8 cellular contexts compared by ENCODE assay signal in genomic region chr11:58579192-58580129, GRCh38. TPM values are rescaled to one million over a fixed set of nuclear protein-coding genes. Genes with fewer than 3 reads are reported as not detected.
DNase-seq lines count a peak whose midpoint lies in the region; ATAC-seq and TF ChIP-seq lines count a peak whose summit lies in the region.

No MANE protein-coding gene starts in this region.

- H3K4me3 ChIP-seq in HUES6 (ENCODE audit: low read depth, low read length) (peak overlapping the region; percentile 99), NT2/D1 (ENCODE audit: insufficient read length, low read depth) (peak overlapping the region; percentile 90)

- peaks cover 2% of the 10 kb centered on the region for H3K9me3 Mint-ChIP-seq in Calu3 (ENCODE audit: low read depth, unreplicated experiment)
- no peaks in the 10 kb centered on the region for H3K9me3 Mint-ChIP-seq in endothelial cell (ENCODE audit: unreplicated experiment)

- H3K4me1 ChIP-seq in HUES6 (ENCODE audit: control insufficient read depth, insufficient read depth, low read length) (peaks cover 15% of the 10 kb centered on the region), NT2/D1 (ENCODE audit: insufficient read depth, insufficient read length) (no peaks in the 10 kb centered on the region)

- DNase-seq in Calu3 (peak; percentile 92), NT2/D1 (ENCODE audit: low read depth, low spot score) (peak; percentile 80), endothelial cell (ENCODE audit: low spot score) (peak; percentile 91), midbrain (lab: John Stamatoyannopoulos, UW) (peak; percentile 92)
- peak; percentile 93 for DNase-seq in activated CD8-positive, alpha-beta memory T cell treated with anti-CD3 and anti-CD28 coated beads, Interleukin-2, amount 50 U/mL, for 4 hours
- peak; percentile 82 to 85 for DNase-seq in stimulated activated CD8-positive, alpha-beta memory T cell treated with anti-CD3 and anti-CD28 coated beads, Interleukin-15, amount 100 ng/mL, for 48 hours (ENCODE audit: low read depth in 2 of 2)

- CTCF ChIA-PET in Calu3 (lab: Charles Lee): interaction anchor here (2.1 kb wide), 1 partner anchor 12 kb away, joined by 6 read pairs; no protein-coding TSS in a partner anchor

- ATAC-seq in GM21423 (IDR thresholded peaks at IDR 0.05; ENCODE audit: unreplicated experiment): peak; percentile 41

- H3K27me3 Mint-ChIP-seq in Calu3 (ENCODE audit: unreplicated experiment) (no peaks in the 10 kb centered on the region), endothelial cell (ENCODE audit: unreplicated experiment) (peaks cover 20% of the 10 kb centered on the region)

- H3K27ac Mint-ChIP-seq in Calu3 (ENCODE audit: unreplicated experiment): peak overlapping the region; percentile 96
- peak overlapping the region; percentile 100 for H3K27ac Mint-ChIP-seq in endothelial cell (ENCODE audit: unreplicated experiment)

- H3K27me3 ChIP-seq in HUES6 (ENCODE audit: control insufficient read depth, insufficient read depth, low read length): no peaks in the 10 kb centered on the region
- H3K27me3 ChIP-seq in NT2/D1 (ENCODE audit: insufficient read depth, insufficient read length): no peaks in the 10 kb centered on the region

- TF ChIP-seq CTCF in Calu3 (IDR thresholded peaks at IDR 0.05; ENCODE audit: unreplicated experiment) (peak; percentile 85), endothelial cell (IDR thresholded peaks at IDR 0.05; ENCODE audit: unreplicated experiment) (peak; percentile 52)

- intact Hi-C loops in Calu3 (cut with micrococcal nuclease; ENCODE audit: unreplicated experiment): loop anchor here (5.0 to 10.0 kb wide), 2 partner anchors 323 to 345 kb away; no protein-coding TSS in a partner anchor

- no peaks in the 10 kb centered on the region for H3K9me3 ChIP-seq in HUES6 (ENCODE audit: control insufficient read depth, insufficient read depth, low read depth, low read length)
- H3K9me3 ChIP-seq in NT2/D1 (ENCODE audit: insufficient read depth, low read length): no peaks in the 10 kb centered on the region

- peaks cover 26% of the 10 kb centered on the region for H3K4me1 Mint-ChIP-seq in Calu3 (ENCODE audit: low read depth, unreplicated experiment)
- H3K4me1 Mint-ChIP-seq in endothelial cell (ENCODE audit: unreplicated experiment): peaks cover 29% of the 10 kb centered on the region

- H3K36me3 Mint-ChIP-seq in Calu3 (ENCODE audit: insufficient read depth, unreplicated experiment): peaks cover 54% of the 10 kb centered on the region
- peaks cover 17% of the 10 kb centered on the region for H3K36me3 Mint-ChIP-seq in endothelial cell (ENCODE audit: low read depth, unreplicated experiment)

- H3K27ac ChIP-seq in HUES6 (ENCODE audit: low read depth, low read length): peak overlapping the region; percentile 96

- no TSS peak for BruUV-seq in Calu3 (replicated peaks; lab: Mats Ljungman, UMichigan)

- peak overlapping the region; percentile 99 for H3K9ac ChIP-seq in HUES6 (ENCODE audit: low read length)
- H3K9ac ChIP-seq in NT2/D1 (ENCODE audit: insufficient read length, low read depth): peak overlapping the region; percentile 95

- H3K36me3 ChIP-seq in HUES6 (ENCODE audit: control insufficient read depth, insufficient read depth, low read length): no peaks in the 10 kb centered on the region; the same call in 1 of the 2 replicates
- peaks cover 22% of the 10 kb centered on the region for H3K36me3 ChIP-seq in NT2/D1 (ENCODE audit: insufficient read depth, insufficient read length, low read length)

- H3K4me3 Mint-ChIP-seq in Calu3 (ENCODE audit: low read depth, unreplicated experiment) (peak overlapping the region; percentile 97), endothelial cell (ENCODE audit: unreplicated experiment) (peak overlapping the region; percentile 98)

RNA-seq across cellular contexts. Expression of gene ZFP91, which starts 0.6 kb away (rescaled TPM):
- total RNA-seq in Calu3 (2022): 61.5 and 61.7 TPM in 2 replicates
- 28.4 TPM for total RNA-seq in endothelial cell (ENCODE audit: unreplicated experiment)

RNA-seq across cellular contexts. Expression of gene LPXN, which starts 3.8 kb away (rescaled TPM):
- total RNA-seq in Calu3 (2022) (4.0 and 6.0 TPM in 2 replicates), endothelial cell (ENCODE audit: unreplicated experiment) (5.0 TPM)

RNA-seq across cellular contexts. Expression of gene CNTF, which starts 43.0 kb away (rescaled TPM):
- 4.3 and 5.2 TPM in 2 replicates for total RNA-seq in Calu3 (2022)
- 1.6 TPM for total RNA-seq in endothelial cell (ENCODE audit: unreplicated experiment)

Comparison
In these comparisons a context has a peak if more than half of its experiments do, and no peak if none do; other contexts are left out.
1. Peak in every context shown above with its lines: DNase-seq, ATAC-seq, H3K4me3 ChIP-seq and H3K27ac ChIP-seq.